Comparison of ENCODE assay signal across 24 cellular contexts in genomic region chr3:102514241-102514640, GRCh38.
DNase-seq lines count a peak whose midpoint lies in the region; ATAC-seq and TF ChIP-seq lines count a peak whose summit lies in the region.
"Had no signal": no experiment of that assay in that cellular context is flagged by ENCODE, and none has a peak within 500 bp of the region (broad histone marks: within the 10 kb centered on the region; RNA-seq: fewer than 3 reads in every experiment).

No MANE protein-coding gene starts in this region.

- no peak for TF ChIP-seq CTCF in foreskin keratinocyte (conservative IDR thresholded peaks at IDR 0.05)

- no peak for ATAC-seq in foreskin keratinocyte
- ATAC-seq: esophagus mucosa, GM23338, right lobe of liver had no signal

- DNase-seq in DMS 273 treated with DMSO at 0.1 percent for 48 hours (lab: John Stamatoyannopoulos, UW) (peak; percentile 57), NCI-H1105 (lab: John Stamatoyannopoulos, UW) (peak; percentile 63), NCI-H524 (lab: John Stamatoyannopoulos, UW) (peak; percentile 77 to 89), left kidney (ENCODE audit: low read depth, low spot score) (peak; percentile 7), foreskin keratinocyte (no peak), caudate nucleus (lab: John Stamatoyannopoulos, UW) (no peak), ecto neural progenitor cell (ENCODE audit: low spot score) (no peak)
- DNase-seq: activated CD4-positive, alpha-beta memory T cell treated with anti-CD3 and anti-CD28 coated beads, Interleukin-2, amount 10 ng/mL, durations not matched to agents 7 days and 5 days; activated CD8-positive, alpha-beta memory T cell treated with anti-CD3 and anti-CD28 coated beads, Interleukin-2, amount 50 U/mL, for 48 hours; activated naive CD4-positive, alpha-beta T cell treated with anti-CD3 and anti-CD28 coated beads for 36 hours; BE2C; GF-D8; head of caudate nucleus; IMR-90; NCI-H2107; right lobe of liver; SIG-M5; stimulated activated CD4-positive, alpha-beta T cell treated with anti-CD3 and anti-CD28 coated beads, Interleukin-2, amount 100 ng/mL, for 48 hours; SW 1271; thyroid gland; uterus had no signal

- H3K27ac ChIP-seq in foreskin keratinocyte = no peak overlapping the region
- no peak overlapping the region for H3K27ac ChIP-seq in caudate nucleus (ENCODE audit: low read depth, low read length)
- H3K27ac ChIP-seq: neutrophil, right lobe of liver, thyroid gland, uterus had no signal

- H3K4me1 ChIP-seq in foreskin keratinocyte = peaks cover 9% of the 10 kb centered on the region
- H3K4me1 ChIP-seq: right lobe of liver, thyroid gland, uterus had no signal

- H3K27me3 ChIP-seq in foreskin keratinocyte = no peaks in the 10 kb centered on the region
- H3K27me3 ChIP-seq: BE2C, neutrophil, right lobe of liver, thyroid gland, uterus had no signal

Comparison
In these comparisons a context has a peak if more than half of its experiments do, and no peak if none do; other contexts are left out.
1. DNase-seq: peak in DMS 273 treated with DMSO at 0.1 percent for 48 hours (single experiment), NCI-H1105 (single experiment), NCI-H524 (2 of 2) and left kidney (single experiment); none in foreskin keratinocyte (0 of 2), caudate nucleus (0 of 61) and ecto neural progenitor cell (single experiment).